Comparison of ENCODE assay signal across 19 cellular contexts in genomic region chr9:111924281-111924680, GRCh38.
"Had no signal": no experiment of that assay in that cellular context is flagged by ENCODE, and none has a peak within 500 bp of the region (broad histone marks: within the 10 kb centered on the region; RNA-seq: fewer than 3 reads in every experiment).

No MANE protein-coding gene starts in this region.

- H3K27ac Mint-ChIP-seq: activated CD4-positive, alpha-beta T cell treated with anti-CD3 and anti-CD28 coated beads, Interleukin-2, amount 10 ng/mL, durations not matched to agents 7 days and 5 days; activated naive CD4-positive, alpha-beta T cell treated with anti-CD3 and anti-CD28 coated beads for 36 hours; activated naive CD8-positive, alpha-beta T cell treated with anti-CD3 and anti-CD28 coated beads, Interleukin-2, amount 50 U/mL, for 24 hours; stimulated activated naive B cell treated with anti-CD40 and anti-IgM and Interleukin-4, amounts not matched to agents 10 μg/mL and 1 μg/mL and 100 μg/mL, for 72 hours had no signal

- H3K36me3 ChIP-seq: breast epithelium had no signal

- H3K9me3 ChIP-seq: breast epithelium, left lung, transverse colon, vagina had no signal

- H3K27me3 ChIP-seq: breast epithelium, left lung, transverse colon, vagina had no signal

- H3K27ac ChIP-seq: breast epithelium, vagina had no signal

- H3K4me3 Mint-ChIP-seq: activated CD4-positive, alpha-beta T cell treated with anti-CD3 and anti-CD28 coated beads, Interleukin-2, amount 10 ng/mL, durations not matched to agents 7 days and 5 days; activated naive CD4-positive, alpha-beta T cell treated with anti-CD3 and anti-CD28 coated beads for 36 hours; activated naive CD8-positive, alpha-beta T cell treated with anti-CD3 and anti-CD28 coated beads, Interleukin-2, amount 50 U/mL, for 24 hours; effector memory CD8-positive, alpha-beta T cell; naive thymus-derived CD8-positive, alpha-beta T cell; stimulated activated naive B cell treated with anti-CD40 and anti-IgM and Interleukin-4, amounts not matched to agents 10 μg/mL and 1 μg/mL and 100 μg/mL, for 72 hours had no signal

- H3K9me3 Mint-ChIP-seq: activated CD4-positive, alpha-beta T cell treated with anti-CD3 and anti-CD28 coated beads, Interleukin-2, amount 10 ng/mL, durations not matched to agents 7 days and 5 days; activated naive CD4-positive, alpha-beta T cell treated with anti-CD3 and anti-CD28 coated beads for 36 hours; activated naive CD8-positive, alpha-beta T cell treated with anti-CD3 and anti-CD28 coated beads, Interleukin-2, amount 50 U/mL, for 24 hours; effector memory CD8-positive, alpha-beta T cell; naive thymus-derived CD8-positive, alpha-beta T cell; stimulated activated naive B cell treated with anti-CD40 and anti-IgM and Interleukin-4, amounts not matched to agents 10 μg/mL and 1 μg/mL and 100 μg/mL, for 72 hours had no signal

- ATAC-seq: activated naive CD8-positive, alpha-beta T cell treated with anti-CD3 and anti-CD28 coated beads, Interleukin-2, amount 50 U/mL, for 24 hours; effector memory CD8-positive, alpha-beta T cell; naive thymus-derived CD8-positive, alpha-beta T cell; stimulated activated naive B cell treated with anti-CD40 and anti-IgM and Interleukin-4, amounts not matched to agents 10 μg/mL and 1 μg/mL and 100 μg/mL, for 72 hours had no signal

- H3K27me3 Mint-ChIP-seq: activated CD4-positive, alpha-beta T cell treated with anti-CD3 and anti-CD28 coated beads, Interleukin-2, amount 10 ng/mL, durations not matched to agents 7 days and 5 days; activated naive CD8-positive, alpha-beta T cell treated with anti-CD3 and anti-CD28 coated beads, Interleukin-2, amount 50 U/mL, for 24 hours; effector memory CD8-positive, alpha-beta T cell; naive thymus-derived CD8-positive, alpha-beta T cell; stimulated activated naive B cell treated with anti-CD40 and anti-IgM and Interleukin-4, amounts not matched to agents 10 μg/mL and 1 μg/mL and 100 μg/mL, for 72 hours had no signal

- H3K4me1 ChIP-seq: breast epithelium had no signal

- H3K4me3 ChIP-seq: breast epithelium, left lung, skin epidermis, transverse colon, vagina had no signal

- DNase-seq: activated CD4-positive, alpha-beta T cell treated with anti-CD3 and anti-CD28 coated beads, Interleukin-2, amount 10 ng/mL, durations not matched to agents 7 days and 5 days; activated CD8-positive, alpha-beta memory T cell treated with anti-CD3 and anti-CD28 coated beads, Interleukin-2, amount 50 U/mL, for 48 hours; activated naive CD4-positive, alpha-beta T cell treated with anti-CD3 and anti-CD28 coated beads for 36 hours; activated naive CD8-positive, alpha-beta T cell treated with anti-CD3 and anti-CD28 coated beads, Interleukin-2, amount 50 U/mL, for 24 hours; aorta; dermis blood vessel endothelial cell; effector memory CD8-positive, alpha-beta T cell; erythroblast; left lung; naive thymus-derived CD8-positive, alpha-beta T cell; posterior cingulate gyrus; stimulated activated CD4-positive, alpha-beta T cell treated with anti-CD3 and anti-CD28 coated beads, Interleukin-15, amount 100 ng/mL, for 24 hours; stimulated activated CD4-positive, alpha-beta T cell treated with anti-CD3 and anti-CD28 coated beads, Interleukin-4, amount 100 ng/mL, for 1 hour; stimulated activated naive B cell treated with anti-CD40 and anti-IgM and Interleukin-4, amounts not matched to agents 10 μg/mL and 1 μg/mL and 100 μg/mL, for 72 hours; T-helper 9 cell; transverse colon had no signal
